14 cellular contexts compared by ENCODE assay signal in the genomic region with DNA sequence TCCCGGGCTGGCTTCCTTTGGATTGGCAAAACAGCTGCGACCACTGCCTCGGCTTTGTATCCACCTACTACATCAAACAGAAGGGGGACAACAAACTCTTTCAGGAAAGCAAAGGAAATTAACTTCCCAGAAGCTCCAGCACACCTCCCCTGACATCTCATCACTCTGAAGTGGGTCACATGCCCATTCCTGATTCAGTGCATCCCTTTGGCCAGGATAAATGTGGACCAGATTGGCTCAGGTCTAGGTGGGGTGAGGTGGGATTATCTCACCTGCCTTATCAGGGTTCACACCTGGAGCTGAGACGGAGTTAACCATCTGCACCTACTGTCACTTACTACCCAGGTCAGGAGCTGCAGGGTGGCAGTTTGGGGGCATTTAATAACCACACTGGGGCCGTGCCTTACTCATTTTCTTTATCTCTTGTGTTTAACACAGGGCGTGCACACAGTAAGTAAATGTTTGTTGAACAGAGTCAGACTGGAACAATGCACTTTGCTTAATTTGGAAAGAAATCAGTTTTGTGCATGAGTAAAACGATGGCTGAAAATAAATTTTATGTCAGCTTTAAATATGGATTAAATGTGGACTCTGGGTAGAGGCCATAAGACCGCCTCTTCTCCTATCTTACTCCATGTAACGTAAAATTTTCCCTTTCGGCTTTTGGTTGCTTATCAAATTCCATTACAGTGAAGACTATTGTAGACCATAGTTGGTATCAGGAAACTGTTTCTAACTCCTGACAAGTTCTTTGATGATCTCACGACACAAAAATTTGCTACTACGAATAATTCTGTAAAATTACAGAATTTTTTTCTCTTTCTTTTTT. TPM values are rescaled to one million over a fixed set of nuclear protein-coding genes. Genes with fewer than 3 reads are reported as not detected.
A peak's percentile ranks its signal among the peaks of the same experiment; 100 is the strongest.
DNase-seq lines count a peak whose midpoint lies in the region; ATAC-seq, FAIRE-seq and TF ChIP-seq lines count a peak whose summit lies in the region.
"Had no signal": no experiment of that assay in that cellular context is flagged by ENCODE, and none has a peak within 500 bp of the region (broad histone marks: within the 10 kb centered on the region; RNA-seq: fewer than 3 reads in every experiment).

No MANE protein-coding gene starts in this region.

- H3K36me3 ChIP-seq in left lung (no peaks in the 10 kb centered on the region), urinary bladder (ENCODE audit: insufficient read depth) (peaks cover 3% of the 10 kb centered on the region)

- H3K27ac ChIP-seq in dorsolateral prefrontal cortex (peak overlapping the region in 54 of 59 donors; percentile 8 to 100 (median 98)), left lung (no peak overlapping the region), urinary bladder (ENCODE audit: low read depth) (peak overlapping the region; percentile 68)

- WGBS in urinary bladder = 57% methylated on average over 12 of the region's 12 CpGs

- intact Hi-C loops in dorsolateral prefrontal cortex (cut with DNase I) (loop anchor here in 1 of 2 donors (5.0 to 10.0 kb wide), 2 partner anchors 42 to 159 kb away; no protein-coding TSS in a partner anchor), left lung (cut with DNase I) (no loop called here)

- no peak for FAIRE-seq in RCC 7860 (lab: Jason Lieb, UNC)
- FAIRE-seq: GM12891 had no signal

- H3K4me1 ChIP-seq in left lung (peaks cover 0 to 3% of the 10 kb centered on the region in 2 donors), urinary bladder (ENCODE audit: insufficient read depth) (no peaks in the 10 kb centered on the region)

- H3K9me3 ChIP-seq in left lung = no peaks in the 10 kb centered on the region

- peak; percentile 93 for DNase-seq in NCI-H226
- no peak for DNase-seq in dorsolateral prefrontal cortex
- DNase-seq in left lung = no peak
- no peak for DNase-seq in RCC 7860 (ENCODE audit: low spot score)
- no peak for DNase-seq in UCSD-AML1 (lab: John Stamatoyannopoulos, UW; ENCODE audit: unreplicated experiment)
- DNase-seq in central memory CD4-positive, alpha-beta T cell = no peak
- DNase-seq: activated naive CD8-positive, alpha-beta T cell treated with anti-CD3 and anti-CD28 coated beads, Interleukin-2, amount 10 ng/mL, durations not matched to agents 7 days and 5 days; DMS153; Karpas-422; nephron progenitor cell; stimulated activated naive CD4-positive, alpha-beta T cell treated with Interleukin-2 at 50 U/mL for 16 hours had no signal

- H3K27me3 ChIP-seq in dorsolateral prefrontal cortex (no peaks in the 10 kb centered on the region), left lung (no peaks in the 10 kb centered on the region)

- ATAC-seq in left lung = peak; percentile 61
- ATAC-seq: HCT116 had no signal

- H3K4me3 ChIP-seq in dorsolateral prefrontal cortex (no peak overlapping the region), left lung (no peak overlapping the region), urinary bladder (ENCODE audit: low read depth, low read length) (no peak overlapping the region)

- no peak for TF ChIP-seq CTCF in dorsolateral prefrontal cortex (IDR thresholded peaks at IDR 0.05 in 54 of 56, conservative IDR thresholded peaks at IDR 0.05 in 2 of 56; ENCODE audit: low read depth in 1 of 56, partially characterized antibody in 56 of 56)
- TF ChIP-seq CTCF in left lung (IDR thresholded peaks at IDR 0.05) = no peak

RNA-seq across cellular contexts. Expression of a gene that starts 36.0 kb away (rescaled TPM):
- total RNA-seq in dorsolateral prefrontal cortex (10 to 100 TPM; 13.2 to 40.2 (median 23.3) TPM), left lung (10 to 100 TPM in 1 of 2 donors, 1 to 10 TPM in 1; 8.0 to 13.4 TPM), urinary bladder (16.0 TPM)
- polyA plus RNA-seq in urinary bladder = 8.2 TPM

RNA-seq across cellular contexts. Expression of a gene that starts 36.0 kb away (rescaled TPM):
- total RNA-seq in dorsolateral prefrontal cortex (10 to 100 TPM; 13.0 to 94.8 (median 30.2) TPM), left lung (10 to 100 TPM; 12.5 to 18.6 TPM), urinary bladder (9.0 TPM)
- 11.0 TPM for polyA plus RNA-seq in urinary bladder

Comparison
In these comparisons a context has a peak if more than half of its experiments do, and no peak if none do; other contexts are left out.
1. H3K27ac ChIP-seq: peak in dorsolateral prefrontal cortex (54 of 59) and urinary bladder (single experiment); none in left lung (0 of 2).